In genomic region chr12:57844725-57845477, GRCh38 we compare ENCODE assay signal across 1 cellular context.
TF ChIP-seq lines count a peak whose summit lies in the region.

No MANE protein-coding gene starts in this region.

TF ChIP-seq in GM12878, 131 proteins besides CTCF, POLR2A, EP300 and RAD21 (continued from another document):
- TF ChIP-seq, protein P1, sequence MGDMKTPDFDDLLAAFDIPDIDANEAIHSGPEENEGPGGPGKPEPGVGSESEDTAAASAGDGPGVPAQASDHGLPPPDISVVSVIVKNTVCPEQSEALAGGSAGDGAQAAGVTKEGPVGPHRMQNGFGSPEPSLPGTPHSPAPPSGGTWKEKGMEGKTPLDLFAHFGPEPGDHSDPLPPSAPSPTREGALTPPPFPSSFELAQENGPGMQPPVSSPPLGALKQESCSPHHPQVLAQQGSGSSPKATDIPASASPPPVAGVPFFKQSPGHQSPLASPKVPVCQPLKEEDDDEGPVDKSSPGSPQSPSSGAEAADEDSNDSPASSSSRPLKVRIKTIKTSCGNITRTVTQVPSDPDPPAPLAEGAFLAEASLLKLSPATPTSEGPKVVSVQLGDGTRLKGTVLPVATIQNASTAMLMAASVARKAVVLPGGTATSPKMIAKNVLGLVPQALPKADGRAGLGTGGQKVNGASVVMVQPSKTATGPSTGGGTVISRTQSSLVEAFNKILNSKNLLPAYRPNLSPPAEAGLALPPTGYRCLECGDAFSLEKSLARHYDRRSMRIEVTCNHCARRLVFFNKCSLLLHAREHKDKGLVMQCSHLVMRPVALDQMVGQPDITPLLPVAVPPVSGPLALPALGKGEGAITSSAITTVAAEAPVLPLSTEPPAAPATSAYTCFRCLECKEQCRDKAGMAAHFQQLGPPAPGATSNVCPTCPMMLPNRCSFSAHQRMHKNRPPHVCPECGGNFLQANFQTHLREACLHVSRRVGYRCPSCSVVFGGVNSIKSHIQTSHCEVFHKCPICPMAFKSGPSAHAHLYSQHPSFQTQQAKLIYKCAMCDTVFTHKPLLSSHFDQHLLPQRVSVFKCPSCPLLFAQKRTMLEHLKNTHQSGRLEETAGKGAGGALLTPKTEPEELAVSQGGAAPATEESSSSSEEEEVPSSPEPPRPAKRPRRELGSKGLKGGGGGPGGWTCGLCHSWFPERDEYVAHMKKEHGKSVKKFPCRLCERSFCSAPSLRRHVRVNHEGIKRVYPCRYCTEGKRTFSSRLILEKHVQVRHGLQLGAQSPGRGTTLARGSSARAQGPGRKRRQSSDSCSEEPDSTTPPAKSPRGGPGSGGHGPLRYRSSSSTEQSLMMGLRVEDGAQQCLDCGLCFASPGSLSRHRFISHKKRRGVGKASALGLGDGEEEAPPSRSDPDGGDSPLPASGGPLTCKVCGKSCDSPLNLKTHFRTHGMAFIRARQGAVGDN (IDR thresholded peaks at IDR 0.05) = 0 out of 2 replicates have a peak, but pooled peaks have one; percentile 10
- no peak for TF ChIP-seq ELK1 (IDR thresholded peaks at IDR 0.05; ENCODE audit: low read depth, low read length)
- 0 out of 2 replicates have a peak, but pooled peaks have one; percentile 51 for TF ChIP-seq CHD2 (IDR thresholded peaks at IDR 0.05; ENCODE audit: borderline replicate concordance, low read depth, low read length)
- no peak for TF ChIP-seq RAD51 (IDR thresholded peaks at IDR 0.05)
- 0 out of 4 replicates have a peak, but pooled peaks of 1 of the 2 experiments have one; percentile 4 for TF ChIP-seq ETV6 (conservative IDR thresholded peaks at IDR 0.05 in 1 of 2, IDR thresholded peaks at IDR 0.05 in 1 of 2; ENCODE audit: borderline replicate concordance in 1 of 2, low read depth in 1 of 2)
- no peak for TF ChIP-seq FOXM1 (IDR thresholded peaks at IDR 0.05; ENCODE audit: low read depth, low read length)
- no peak for TF ChIP-seq SIN3A (IDR thresholded peaks at IDR 0.05; ENCODE audit: low read depth, low read length)
- TF ChIP-seq SMARCA5 (IDR thresholded peaks at IDR 0.05) = 0 out of 2 replicates have a peak, but pooled peaks have one; percentile 2
- no peak for TF ChIP-seq TCF3 (IDR thresholded peaks at IDR 0.05; ENCODE audit: borderline replicate concordance, insufficient read depth, low read depth, low read length)
